1 cellular context compared by ENCODE assay signal in the genomic region with DNA sequence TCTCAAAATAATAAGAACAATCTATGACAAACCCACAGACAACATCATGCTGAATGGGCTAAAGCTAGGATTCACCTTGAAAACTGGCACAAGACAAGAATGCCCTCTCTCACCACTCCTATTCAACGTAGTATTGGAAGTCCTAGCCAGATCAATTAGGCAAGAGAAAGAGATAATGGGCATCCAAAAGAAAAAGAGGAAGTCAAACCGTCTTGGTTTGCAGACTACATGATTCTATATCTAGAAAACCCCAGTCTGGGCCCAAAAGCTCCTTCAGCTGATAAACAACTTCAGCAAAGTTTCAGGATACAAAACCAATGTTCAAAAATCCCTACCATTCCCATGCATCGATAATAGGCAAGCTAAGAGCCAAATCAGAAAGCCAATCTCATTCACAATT.
TF ChIP-seq lines count a peak whose summit lies in the region.

No MANE protein-coding gene starts in this region.

TF ChIP-seq in A549, 52 proteins besides CTCF, POLR2A, EP300 and RAD21 (continued from another document):
- TF ChIP-seq, protein P1, sequence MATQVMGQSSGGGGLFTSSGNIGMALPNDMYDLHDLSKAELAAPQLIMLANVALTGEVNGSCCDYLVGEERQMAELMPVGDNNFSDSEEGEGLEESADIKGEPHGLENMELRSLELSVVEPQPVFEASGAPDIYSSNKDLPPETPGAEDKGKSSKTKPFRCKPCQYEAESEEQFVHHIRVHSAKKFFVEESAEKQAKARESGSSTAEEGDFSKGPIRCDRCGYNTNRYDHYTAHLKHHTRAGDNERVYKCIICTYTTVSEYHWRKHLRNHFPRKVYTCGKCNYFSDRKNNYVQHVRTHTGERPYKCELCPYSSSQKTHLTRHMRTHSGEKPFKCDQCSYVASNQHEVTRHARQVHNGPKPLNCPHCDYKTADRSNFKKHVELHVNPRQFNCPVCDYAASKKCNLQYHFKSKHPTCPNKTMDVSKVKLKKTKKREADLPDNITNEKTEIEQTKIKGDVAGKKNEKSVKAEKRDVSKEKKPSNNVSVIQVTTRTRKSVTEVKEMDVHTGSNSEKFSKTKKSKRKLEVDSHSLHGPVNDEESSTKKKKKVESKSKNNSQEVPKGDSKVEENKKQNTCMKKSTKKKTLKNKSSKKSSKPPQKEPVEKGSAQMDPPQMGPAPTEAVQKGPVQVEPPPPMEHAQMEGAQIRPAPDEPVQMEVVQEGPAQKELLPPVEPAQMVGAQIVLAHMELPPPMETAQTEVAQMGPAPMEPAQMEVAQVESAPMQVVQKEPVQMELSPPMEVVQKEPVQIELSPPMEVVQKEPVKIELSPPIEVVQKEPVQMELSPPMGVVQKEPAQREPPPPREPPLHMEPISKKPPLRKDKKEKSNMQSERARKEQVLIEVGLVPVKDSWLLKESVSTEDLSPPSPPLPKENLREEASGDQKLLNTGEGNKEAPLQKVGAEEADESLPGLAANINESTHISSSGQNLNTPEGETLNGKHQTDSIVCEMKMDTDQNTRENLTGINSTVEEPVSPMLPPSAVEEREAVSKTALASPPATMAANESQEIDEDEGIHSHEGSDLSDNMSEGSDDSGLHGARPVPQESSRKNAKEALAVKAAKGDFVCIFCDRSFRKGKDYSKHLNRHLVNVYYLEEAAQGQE (IDR thresholded peaks at IDR 0.05) = no peak
- TF ChIP-seq CHD4 (IDR thresholded peaks at IDR 0.05; ENCODE audit: borderline replicate concordance) (no peak), ZSCAN20 (CRISPR knock-in tag; IDR thresholded peaks at IDR 0.05) (no peak), RFX5 (IDR thresholded peaks at IDR 0.05) (no peak), CBX2 (IDR thresholded peaks at IDR 0.05; ENCODE audit: borderline replicate concordance, low read depth) (no peak), ZFP36 (IDR thresholded peaks at IDR 0.05; ENCODE audit: borderline replicate concordance, partially characterized antibody) (no peak)
